Comparison of ENCODE assay signal across 19 cellular contexts in the genomic region with DNA sequence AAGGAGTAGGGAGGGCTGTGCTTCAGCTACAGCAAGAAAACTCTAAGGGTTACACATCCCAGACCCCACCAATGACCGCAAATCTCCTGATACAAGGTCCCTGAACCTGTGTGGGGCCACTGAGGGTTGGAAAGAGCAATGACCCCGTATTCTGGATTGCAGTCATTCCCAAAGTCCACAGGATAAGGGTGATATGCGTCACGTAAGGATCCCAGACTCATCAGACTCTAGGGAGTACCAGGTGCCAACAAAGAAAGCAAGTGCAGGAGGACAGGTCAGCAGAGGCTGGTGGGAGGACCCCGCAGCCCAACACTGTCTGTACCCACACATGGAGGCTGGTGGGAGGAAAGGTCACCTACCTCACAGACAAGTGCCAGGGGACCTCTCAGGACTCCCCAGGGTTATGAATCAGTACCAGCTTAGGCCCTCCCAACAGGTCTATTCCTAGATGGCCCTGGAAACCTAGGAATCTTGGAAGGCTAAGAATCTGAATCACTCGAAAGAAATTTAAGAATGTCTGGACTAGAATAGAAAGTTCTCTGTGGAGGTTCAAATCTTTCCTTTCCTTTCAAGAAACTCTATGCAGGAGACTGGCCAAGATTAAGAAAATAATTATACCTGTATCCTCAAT.
"Had no signal": no experiment of that assay in that cellular context is flagged by ENCODE, and none has a peak within 500 bp of the region (broad histone marks: within the 10 kb centered on the region; RNA-seq: fewer than 3 reads in every experiment).

No MANE protein-coding gene starts in this region.

- H3K4me2 ChIP-seq: SK-N-SH had no signal

- DNase-seq: activated CD4-positive, alpha-beta memory T cell treated with anti-CD3 and anti-CD28 coated beads for 36 hours; activated effector memory CD4-positive, alpha-beta T cell treated with Interleukin-2 at 50 U/mL for 16 hours; activated T-cell treated with anti-CD3 and anti-CD28 coated beads, Interleukin-2, amount 50 U/mL, for 4 hours; amniotic stem cell; brain microvascular endothelial cell; cerebellar nuclear complex; effector memory CD8-positive, alpha-beta T cell; foreskin melanocyte; left cardiac atrium; naive B cell; retina; SK-N-SH; stimulated activated CD4-positive, alpha-beta T cell treated with anti-CD3 and anti-CD28 coated beads, Interleukin-15, amount 100 ng/mL, for 24 hours; stimulated activated CD4-positive, alpha-beta T cell treated with anti-CD3 and anti-CD28 coated beads, Interleukin-4, amount 100 ng/mL, for 1 hour; stimulated activated naive CD4-positive, alpha-beta T cell; T-cell had no signal

- ATAC-seq: activated naive CD4-positive, alpha-beta T cell treated with anti-CD3 and anti-CD28 coated beads, Interleukin-2, amount 50 U/mL, for 72 hours; activated T-cell treated with anti-CD3 and anti-CD28 coated beads, Interleukin-2, amount 50 U/mL, for 4 hours; effector memory CD8-positive, alpha-beta T cell; left cardiac atrium; T-cell had no signal

- H3K9me3 ChIP-seq: neutrophil, SK-N-SH, transverse colon had no signal

- H3K4me3 ChIP-seq: transverse colon had no signal

- H3K27ac ChIP-seq: brain microvascular endothelial cell, neutrophil had no signal

- H3K27me3 ChIP-seq: brain microvascular endothelial cell, neutrophil, transverse colon had no signal
